Comparison of ENCODE assay signal across 22 cellular contexts in the genomic region with DNA sequence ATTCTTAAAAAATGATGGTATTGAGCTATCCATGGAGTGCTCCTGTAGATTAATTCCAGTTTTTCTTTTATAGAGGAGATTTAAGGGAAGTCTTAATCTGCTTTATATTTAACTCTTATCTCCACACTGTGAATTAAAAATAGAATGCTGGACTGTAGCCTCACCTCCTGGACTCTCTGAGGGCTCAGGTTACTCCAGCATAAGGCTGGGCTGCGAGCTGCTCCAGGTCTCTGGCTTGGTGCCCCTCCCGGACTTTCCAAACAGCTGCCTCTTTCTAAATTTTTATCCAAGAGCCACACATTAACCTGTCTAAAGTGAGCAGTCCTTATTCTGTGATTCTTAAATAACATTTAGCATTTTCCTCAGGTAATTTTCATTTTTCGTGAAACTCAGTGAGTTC.
DNase-seq lines count a peak whose midpoint lies in the region; TF ChIP-seq lines count a peak whose summit lies in the region.
"Had no signal": no experiment of that assay in that cellular context is flagged by ENCODE, and none has a peak within 500 bp of the region (broad histone marks: within the 10 kb centered on the region; RNA-seq: fewer than 3 reads in every experiment).

No MANE protein-coding gene starts in this region.

- DNase-seq in DMS79 (lab: John Stamatoyannopoulos, UW) (peak; percentile 25), SJCRH30 (peak; percentile 26 to 54), glutamatergic neuron (no peak), neural crest cell (ENCODE audit: low read depth, low spot score) (no peak), NCI-H146 treated with DMSO at 0.1 percent for 48 hours (lab: John Stamatoyannopoulos, UW; ENCODE audit: unreplicated experiment) (no peak), UCSD-AML1 (lab: John Stamatoyannopoulos, UW; ENCODE audit: unreplicated experiment) (no peak)
- DNase-seq in activated CD4-positive, alpha-beta T cell treated with anti-CD3 and anti-CD28 coated beads, Interleukin-2, amount 50 U/mL, for 48 hours: no peak
- no peak for DNase-seq in activated CD8-positive, alpha-beta memory T cell treated with anti-CD3 and anti-CD28 coated beads, Interleukin-2, amount 50 U/mL, for 48 hours
- DNase-seq: activated CD4-positive, alpha-beta memory T cell treated with anti-CD3 and anti-CD28 coated beads for 36 hours; activated naive CD4-positive, alpha-beta T cell treated with anti-CD3 and anti-CD28 coated beads, Interleukin-2, amount 10 ng/mL, durations not matched to agents 7 days and 5 days; activated T-cell treated with anti-CD3 and anti-CD28 coated beads, Interleukin-2, amount 50 U/mL, for 1 hour; AML-193; COR-L47; foreskin melanocyte; GDM1; KBM-7; lower lobe of right lung; MV-4-11; NK-92 treated with Interleukin-12 subunit alpha and Interleukin-12 subunit beta, amount 100 ng/mL, for 24 hours had no signal

- H3K4me1 Mint-ChIP-seq in glutamatergic neuron (ENCODE audit: low read depth, unreplicated experiment) (peaks cover 11% of the 10 kb centered on the region), neural crest cell (peaks cover 8% of the 10 kb centered on the region)
- H3K4me1 Mint-ChIP-seq: activated naive CD4-positive, alpha-beta T cell treated with anti-CD3 and anti-CD28 coated beads, Interleukin-2, amount 10 ng/mL, durations not matched to agents 7 days and 5 days had no signal

- peaks cover 6% of the 10 kb centered on the region; the same call in 1 of the 2 replicates for H3K36me3 ChIP-seq in SJCRH30
- H3K36me3 ChIP-seq: ascending aorta, lower lobe of right lung had no signal

- peaks cover 7% of the 10 kb centered on the region; the same call in 1 of the 2 replicates for H3K4me1 ChIP-seq in SJCRH30
- H3K4me1 ChIP-seq: ascending aorta, lower lobe of right lung had no signal

- no peaks in the 10 kb centered on the region for H3K27me3 Mint-ChIP-seq in glutamatergic neuron (ENCODE audit: unreplicated experiment)
- no peaks in the 10 kb centered on the region for H3K27me3 Mint-ChIP-seq in neural crest cell (ENCODE audit: low read depth)
- H3K27me3 Mint-ChIP-seq: activated CD4-positive, alpha-beta memory T cell treated with anti-CD3 and anti-CD28 coated beads for 36 hours; activated naive CD4-positive, alpha-beta T cell treated with anti-CD3 and anti-CD28 coated beads, Interleukin-2, amount 10 ng/mL, durations not matched to agents 7 days and 5 days had no signal

- H3K9me3 Mint-ChIP-seq in glutamatergic neuron (ENCODE audit: unreplicated experiment) (peaks cover 3% of the 10 kb centered on the region), neural crest cell (peaks cover 10% of the 10 kb centered on the region)

- no peak overlapping the region; the same call in 1 of the 2 replicates for H3K27ac ChIP-seq in SJCRH30
- H3K27ac ChIP-seq: ascending aorta, epithelial cell of prostate, lower lobe of right lung had no signal

- H3K36me3 Mint-ChIP-seq in glutamatergic neuron (ENCODE audit: unreplicated experiment) (peaks cover 12% of the 10 kb centered on the region), neural crest cell (ENCODE audit: low read depth) (peaks cover 6% of the 10 kb centered on the region)
- H3K36me3 Mint-ChIP-seq: activated naive CD4-positive, alpha-beta T cell treated with anti-CD3 and anti-CD28 coated beads, Interleukin-2, amount 10 ng/mL, durations not matched to agents 7 days and 5 days had no signal

- H3K9me3 ChIP-seq in SJCRH30 (replicated peaks): peaks cover 6% of the 10 kb centered on the region; the same call in 1 of the 2 replicates

- TF ChIP-seq CTCF in glutamatergic neuron (IDR thresholded peaks at IDR 0.05; ENCODE audit: partially characterized antibody, unreplicated experiment) (no peak), neural crest cell (conservative IDR thresholded peaks at IDR 0.05) (no peak)

- no peak overlapping the region for H3K4me3 ChIP-seq in SJCRH30
- H3K4me3 ChIP-seq: ascending aorta, GM12878, lower lobe of right lung had no signal

- no peak overlapping the region for H3K4me3 Mint-ChIP-seq in glutamatergic neuron (ENCODE audit: unreplicated experiment)
- H3K4me3 Mint-ChIP-seq in neural crest cell: no peak overlapping the region
- H3K4me3 Mint-ChIP-seq: activated CD4-positive, alpha-beta memory T cell treated with anti-CD3 and anti-CD28 coated beads for 36 hours; activated naive CD4-positive, alpha-beta T cell treated with anti-CD3 and anti-CD28 coated beads, Interleukin-2, amount 10 ng/mL, durations not matched to agents 7 days and 5 days had no signal

- H3K27me3 ChIP-seq in SJCRH30: no peaks in the 10 kb centered on the region
- H3K27me3 ChIP-seq: ascending aorta had no signal

- H3K27ac Mint-ChIP-seq in glutamatergic neuron (ENCODE audit: unreplicated experiment) (peak overlapping the region; percentile 14), neural crest cell (ENCODE audit: unreplicated experiment) (peak overlapping the region; percentile 72)
- H3K27ac Mint-ChIP-seq: activated CD4-positive, alpha-beta memory T cell treated with anti-CD3 and anti-CD28 coated beads for 36 hours; activated naive CD4-positive, alpha-beta T cell treated with anti-CD3 and anti-CD28 coated beads, Interleukin-2, amount 10 ng/mL, durations not matched to agents 7 days and 5 days had no signal

Comparison
In these comparisons a context has a peak if more than half of its experiments do, and no peak if none do; other contexts are left out.
1. DNase-seq: peak in DMS79 (single experiment) and SJCRH30 (2 of 2); none in glutamatergic neuron (single experiment), neural crest cell (single experiment), NCI-H146 treated with DMSO at 0.1 percent for 48 hours (single experiment), activated CD4-positive, alpha-beta T cell treated with anti-CD3 and anti-CD28 coated beads, Interleukin-2, amount 50 U/mL, for 48 hours (0 of 2), UCSD-AML1 (single experiment) and activated CD8-positive, alpha-beta memory T cell treated with anti-CD3 and anti-CD28 coated beads, Interleukin-2, amount 50 U/mL, for 48 hours (single experiment).